In genomic region chr12:76611533-76611932, GRCh38 we compare ENCODE assay signal across 1 cellular context.
TF ChIP-seq lines count a peak whose summit lies in the region.

No MANE protein-coding gene starts in this region.

TF ChIP-seq in SK-N-SH treated with all-trans-retinoic acid at 6 μM for 48 hours, 23 proteins besides CTCF, POLR2A, EP300 and RAD21 (continued from another document):
- TF ChIP-seq PATZ1 (CRISPR knock-in tag; IDR thresholded peaks at IDR 0.05; ENCODE audit: borderline replicate concordance) (no peak), ZNF8 (CRISPR knock-in tag; IDR thresholded peaks at IDR 0.05) (no peak), ESRRG (CRISPR knock-in tag; IDR thresholded peaks at IDR 0.05) (no peak)
